In the genomic region with DNA sequence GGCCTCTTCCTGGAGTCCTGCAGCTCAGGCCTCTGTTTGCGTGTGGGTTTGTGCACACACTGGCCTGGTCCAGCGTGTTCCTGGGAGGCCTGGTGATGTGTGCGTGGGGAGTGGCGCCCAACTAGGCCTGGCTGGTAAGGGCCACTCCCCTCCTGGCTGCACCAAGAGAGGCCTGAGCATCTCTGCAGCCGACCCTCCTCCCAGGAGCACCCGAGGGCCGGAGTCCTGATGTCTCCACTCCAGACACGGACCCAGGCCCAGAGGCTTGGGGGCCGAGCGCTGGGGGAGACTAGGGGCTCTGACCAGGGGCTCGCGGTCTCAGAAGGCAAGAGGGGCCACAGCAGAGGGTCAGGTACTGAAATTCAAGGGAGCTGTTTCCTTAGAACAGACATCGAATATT, we compare ENCODE assay signal across 21 cellular contexts. TPM values are rescaled to one million over a fixed set of nuclear protein-coding genes. Genes with fewer than 3 reads are reported as not detected.
A peak's percentile ranks its signal among the peaks of the same experiment; 100 is the strongest.
DNase-seq lines count a peak whose midpoint lies in the region; ATAC-seq and TF ChIP-seq lines count a peak whose summit lies in the region.
"Had no signal": no experiment of that assay in that cellular context is flagged by ENCODE, and none has a peak within 500 bp of the region (broad histone marks: within the 10 kb centered on the region; RNA-seq: fewer than 3 reads in every experiment).

No MANE protein-coding gene starts in this region.

- no peaks in the 10 kb centered on the region for H3K9me3 ChIP-seq in right atrium auricular region
- H3K9me3 ChIP-seq in mucosa of descending colon, result no peaks in the 10 kb centered on the region
- H3K9me3 ChIP-seq in upper lobe of right lung, result no peaks in the 10 kb centered on the region
- H3K9me3 ChIP-seq: SJSA1 had no signal

- H3K27ac Mint-ChIP-seq in glutamatergic neuron (ENCODE audit: unreplicated experiment), result no peak overlapping the region
- H3K27ac Mint-ChIP-seq: CD4-positive, alpha-beta memory T cell had no signal

- no peak for ATAC-seq in Right ventricle myocardium superior (ENCODE audit: poor library complexity)
- ATAC-seq in mucosa of descending colon, result no peak
- no peak for ATAC-seq in upper lobe of right lung
- no peak for ATAC-seq in GM18868 (IDR thresholded peaks at IDR 0.05; ENCODE audit: unreplicated experiment)
- ATAC-seq in HG02981 (IDR thresholded peaks at IDR 0.05; ENCODE audit: unreplicated experiment), result no peak
- ATAC-seq: GM12878 had no signal

- H3K27me3 Mint-ChIP-seq in glutamatergic neuron (ENCODE audit: unreplicated experiment), result no peaks in the 10 kb centered on the region
- H3K27me3 Mint-ChIP-seq: CD4-positive, alpha-beta memory T cell had no signal

- H3K4me1 Mint-ChIP-seq in glutamatergic neuron (ENCODE audit: low read depth, unreplicated experiment), result no peaks in the 10 kb centered on the region

- H3K4me1 ChIP-seq in right atrium auricular region (peaks cover 0 to 6% of the 10 kb centered on the region in 2 donors), mucosa of descending colon (ENCODE audit: low read depth) (no peaks in the 10 kb centered on the region), upper lobe of right lung (no peaks in the 10 kb centered on the region)

- no peak for TF ChIP-seq CTCF in right atrium auricular region (IDR thresholded peaks at IDR 0.05)
- no peak for TF ChIP-seq CTCF in glutamatergic neuron (IDR thresholded peaks at IDR 0.05; ENCODE audit: partially characterized antibody, unreplicated experiment)
- no peak for TF ChIP-seq CTCF in mucosa of descending colon (IDR thresholded peaks at IDR 0.05)
- no peak for TF ChIP-seq CTCF in upper lobe of right lung (IDR thresholded peaks at IDR 0.05)

- peaks cover 7% of the 10 kb centered on the region for H3K36me3 Mint-ChIP-seq in glutamatergic neuron (ENCODE audit: unreplicated experiment)

- H3K4me3 ChIP-seq in right atrium auricular region (no peak overlapping the region), mucosa of descending colon (no peak overlapping the region), upper lobe of right lung (no peak overlapping the region)
- H3K4me3 ChIP-seq: GM12878, SJSA1 had no signal

- intact Hi-C loops in Right ventricle myocardium superior (cut with DNase I) (no loop called here), mucosa of descending colon (cut with DNase I, micrococcal nuclease) (no loop called here), upper lobe of right lung (cut with DNase I) (no loop called here)

- H3K4me3 Mint-ChIP-seq in glutamatergic neuron (ENCODE audit: unreplicated experiment), result no peak overlapping the region
- H3K4me3 Mint-ChIP-seq: CD4-positive, alpha-beta memory T cell had no signal

- peaks cover 2% of the 10 kb centered on the region for H3K9me3 Mint-ChIP-seq in glutamatergic neuron (ENCODE audit: unreplicated experiment)

- no peaks in the 10 kb centered on the region for H3K27me3 ChIP-seq in right atrium auricular region
- H3K27me3 ChIP-seq in upper lobe of right lung, result no peaks in the 10 kb centered on the region
- H3K27me3 ChIP-seq: SJSA1 had no signal

- H3K27ac ChIP-seq in right atrium auricular region (no peak overlapping the region), upper lobe of right lung (no peak overlapping the region)
- H3K27ac ChIP-seq: SJSA1 had no signal

- peak; percentile 18 for DNase-seq in Right ventricle myocardium superior
- DNase-seq in right atrium auricular region (ENCODE audit: low spot score), result no peak
- peak; percentile 9 for DNase-seq in glutamatergic neuron
- peak in 2 of 3 donors; percentile 6 to 26 for DNase-seq in mucosa of descending colon
- DNase-seq in upper lobe of right lung, result peak; percentile 22
- no peak for DNase-seq in stimulated activated CD4-positive, alpha-beta T cell treated with anti-CD3 and anti-CD28 coated beads, Interleukin-12 subunit alpha, Interleukin-12 subunit beta, amount 100 ng/mL, for 4 hours
- DNase-seq: 8988T; CD4-positive, alpha-beta memory T cell; EL; KG1; MV-4-11; NCI-H187; NCI-H226; NCI-H524; NCI-H82; OCI-M1; RPMI8226 had no signal

- H3K36me3 ChIP-seq in right atrium auricular region (no peaks in the 10 kb centered on the region), mucosa of descending colon (ENCODE audit: low read depth) (no peaks in the 10 kb centered on the region), upper lobe of right lung (no peaks in the 10 kb centered on the region)
- H3K36me3 ChIP-seq: SJSA1 had no signal

RNA-seq across cellular contexts. Expression of gene MORN1, which starts 33.3 kb away (rescaled TPM):
- total RNA-seq in Right ventricle myocardium superior, result 5.0 TPM
- total RNA-seq in right atrium auricular region, result 1 to 10 TPM; 2.2 to 3.8 TPM
- 10.8 TPM for total RNA-seq in glutamatergic neuron (ENCODE audit: unreplicated experiment)
- 10 to 100 TPM; 13.1 to 17.4 (median 13.4) TPM for total RNA-seq in mucosa of descending colon
- 9.0 TPM for total RNA-seq in upper lobe of right lung

RNA-seq across cellular contexts. Expression of gene RER1, which starts 33.6 kb away (rescaled TPM):
- total RNA-seq in Right ventricle myocardium superior, result 81.8 TPM
- total RNA-seq in right atrium auricular region, result 10 to 100 TPM; 38.8 to 47.2 TPM
- 93.0 TPM for total RNA-seq in glutamatergic neuron (ENCODE audit: unreplicated experiment)
- 100 to 1,000 TPM; 151 to 217 (median 193) TPM for total RNA-seq in mucosa of descending colon
- 118 TPM for total RNA-seq in upper lobe of right lung

RNA-seq across cellular contexts. Expression of gene PEX10, which starts 54.3 kb away (rescaled TPM):
- 15.2 TPM for total RNA-seq in Right ventricle myocardium superior
- 10 to 100 TPM; 16.2 to 17.4 TPM for total RNA-seq in right atrium auricular region
- total RNA-seq in glutamatergic neuron (ENCODE audit: unreplicated experiment), result 14.0 TPM
- total RNA-seq in mucosa of descending colon, result 10 to 100 TPM; 13.4 to 20.4 (median 18.4) TPM
- total RNA-seq in upper lobe of right lung, result 14.6 TPM

Comparison
In these comparisons a context has a peak if more than half of its experiments do, and no peak if none do; other contexts are left out.
1. DNase-seq: peak in Right ventricle myocardium superior (single experiment), glutamatergic neuron (single experiment), mucosa of descending colon (2 of 3) and upper lobe of right lung (single experiment); none in right atrium auricular region (single experiment) and stimulated activated CD4-positive, alpha-beta T cell treated with anti-CD3 and anti-CD28 coated beads, Interleukin-12 subunit alpha, Interleukin-12 subunit beta, amount 100 ng/mL, for 4 hours (single experiment).